ENCODE assay signal across 33 cellular contexts in the genomic region with DNA sequence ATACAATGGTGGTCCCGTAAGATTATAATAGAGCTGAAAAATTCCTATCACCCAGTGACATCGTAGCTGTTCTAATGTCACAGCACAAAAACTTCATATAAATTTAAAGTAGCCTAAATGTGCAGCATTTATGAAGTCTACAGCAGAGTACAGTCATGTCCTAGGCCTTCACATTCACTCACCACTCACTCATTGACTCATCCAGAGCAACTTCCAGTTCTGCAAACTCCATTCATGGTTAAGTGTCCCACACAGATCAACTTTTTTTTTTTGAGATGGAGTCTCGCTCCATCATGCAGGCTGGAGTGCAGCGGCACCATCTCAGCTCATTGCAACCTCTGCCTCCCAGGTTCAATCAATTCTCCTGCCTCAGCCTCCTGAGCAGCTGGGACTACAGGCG. TPM values are rescaled to one million over a fixed set of nuclear protein-coding genes. Genes with fewer than 3 reads are reported as not detected.
DNase-seq lines count a peak whose midpoint lies in the region; ATAC-seq, FAIRE-seq and TF ChIP-seq lines count a peak whose summit lies in the region.
"Had no signal": no experiment of that assay in that cellular context is flagged by ENCODE, and none has a peak within 500 bp of the region (broad histone marks: within the 10 kb centered on the region; RNA-seq: fewer than 3 reads in every experiment).

No MANE protein-coding gene starts in this region.

- intact Hi-C loops in posterior cingulate gyrus (cut with DNase I), result no loop called here

- peak; percentile 49 for FAIRE-seq in astrocyte (lab: Jason Lieb, UNC)
- FAIRE-seq: endothelial cell of umbilical vein, pancreas had no signal

- no peak overlapping the region for H3K4me2 ChIP-seq in astrocyte (ENCODE audit: low read length)
- H3K4me2 ChIP-seq: hepatocyte had no signal

- H2AFZ ChIP-seq in astrocyte (ENCODE audit: low read depth, low read length), result no peak overlapping the region
- H2AFZ ChIP-seq: hepatocyte had no signal

- in situ Hi-C loops in KBM-7 (cut with MboI; ENCODE audit: low pct_unique_long_range_greater_than_20kb, low sequenced_read_pairs), result no loop called here

- H3K36me3 Mint-ChIP-seq in astrocyte (ENCODE audit: low read depth, unreplicated experiment), result no peaks in the 10 kb centered on the region
- H3K36me3 Mint-ChIP-seq: activated CD8-positive, alpha-beta memory T cell treated with anti-CD3 and anti-CD28 coated beads, Interleukin-2, amount 10 ng/mL, durations not matched to agents 7 days and 5 days; activated naive CD4-positive, alpha-beta T cell treated with anti-CD3 and anti-CD28 coated beads, Interleukin-2, amount 10 ng/mL, durations not matched to agents 7 days and 5 days had no signal

- DNase-seq in AG10803 (ENCODE audit: low read depth) (peak; percentile 63), HT1080 (ENCODE audit: low read depth) (peak; percentile 81), astrocyte (ENCODE audit: low read depth) (peak; percentile 68), foreskin keratinocyte (peak; percentile 33 to 77), KBM-7 (no peak), posterior cingulate gyrus (no peak)
- DNase-seq in stimulated activated naive CD8-positive, alpha-beta T cell treated with anti-CD3 and anti-CD28 coated beads, Interleukin-15, amount 100 ng/mL, for 72 hours, result no peak
- DNase-seq: ACHN; activated CD4-positive, alpha-beta T cell treated with anti-CD3 and anti-CD28 coated beads, Interleukin-2, amount 10 ng/mL, durations not matched to agents 7 days and 5 days; activated CD8-positive, alpha-beta memory T cell treated with anti-CD3 and anti-CD28 coated beads, Interleukin-2, amount 10 ng/mL, durations not matched to agents 7 days and 5 days; activated naive CD4-positive, alpha-beta T cell treated with anti-CD3 and anti-CD28 coated beads, Interleukin-2, amount 10 ng/mL, durations not matched to agents 7 days and 5 days; anterior cingulate cortex; DND-41; gastrocnemius medialis; KG1; left ventricle myocardium superior; NCI-H1048; NCI-H187; NCI-H526 treated with DMSO at 0.1 percent for 48 hours; pancreas; RPMI8226; stimulated activated CD4-positive, alpha-beta T cell treated with anti-CD3 and anti-CD28 coated beads, Interleukin-4, amount 100 ng/mL, for 24 hours; stimulated activated naive CD4-positive, alpha-beta T cell; T-helper 17 cell had no signal

- H3K9me3 ChIP-seq in astrocyte (ENCODE audit: insufficient read depth, low read depth, low read length), result no peaks in the 10 kb centered on the region
- H3K9me3 ChIP-seq: gastrocnemius medialis, pancreas had no signal

- no peaks in the 10 kb centered on the region for H3K36me3 ChIP-seq in astrocyte (ENCODE audit: insufficient read depth, low read length)
- H3K36me3 ChIP-seq: gastrocnemius medialis, pancreas, right atrium auricular region had no signal

- ATAC-seq in foreskin keratinocyte (peak; percentile 71), GM19467 (IDR thresholded peaks at IDR 0.05; ENCODE audit: unreplicated experiment) (no peak)
- no peak for ATAC-seq in stimulated activated naive CD8-positive, alpha-beta T cell treated with anti-CD3 and anti-CD28 coated beads, Interleukin-15, amount 100 ng/mL, for 72 hours
- ATAC-seq: activated CD8-positive, alpha-beta memory T cell treated with anti-CD3 and anti-CD28 coated beads, Interleukin-2, amount 10 ng/mL, durations not matched to agents 7 days and 5 days; gastrocnemius medialis; left ventricle myocardium superior; pancreas; T-helper 17 cell had no signal

- H3K79me2 ChIP-seq in astrocyte (ENCODE audit: insufficient read depth, low read length), result no peaks in the 10 kb centered on the region
- H3K79me2 ChIP-seq: hepatocyte had no signal

- peaks cover 9% of the 10 kb centered on the region for H3K27me3 Mint-ChIP-seq in astrocyte (ENCODE audit: low read depth, unreplicated experiment)
- H3K27me3 Mint-ChIP-seq in stimulated activated naive CD8-positive, alpha-beta T cell treated with anti-CD3 and anti-CD28 coated beads, Interleukin-15, amount 100 ng/mL, for 72 hours, result peaks cover 1% of the 10 kb centered on the region
- H3K27me3 Mint-ChIP-seq: activated CD4-positive, alpha-beta T cell treated with anti-CD3 and anti-CD28 coated beads, Interleukin-2, amount 10 ng/mL, durations not matched to agents 7 days and 5 days had no signal

- H3K4me1 ChIP-seq in astrocyte (ENCODE audit: insufficient read depth, low read length) (no peaks in the 10 kb centered on the region), foreskin keratinocyte (peaks cover 4% of the 10 kb centered on the region)
- H3K4me1 ChIP-seq: gastrocnemius medialis, pancreas, right atrium auricular region had no signal

- no peak for TF ChIP-seq CTCF in AG10803 (conservative IDR thresholded peaks at IDR 0.05; ENCODE audit: low read length)
- TF ChIP-seq CTCF in astrocyte (IDR thresholded peaks at IDR 0.05; ENCODE audit: insufficient read depth, low read depth, low read length), result no peak
- no peak for TF ChIP-seq CTCF in foreskin keratinocyte (conservative IDR thresholded peaks at IDR 0.05)

- H3K4me3 Mint-ChIP-seq in astrocyte (ENCODE audit: unreplicated experiment), result no peak overlapping the region
- H3K4me3 Mint-ChIP-seq in stimulated activated naive CD8-positive, alpha-beta T cell treated with anti-CD3 and anti-CD28 coated beads, Interleukin-15, amount 100 ng/mL, for 72 hours, result no peak overlapping the region
- H3K4me3 Mint-ChIP-seq: activated CD4-positive, alpha-beta T cell treated with anti-CD3 and anti-CD28 coated beads, Interleukin-2, amount 10 ng/mL, durations not matched to agents 7 days and 5 days; activated CD8-positive, alpha-beta memory T cell treated with anti-CD3 and anti-CD28 coated beads, Interleukin-2, amount 10 ng/mL, durations not matched to agents 7 days and 5 days; activated naive CD4-positive, alpha-beta T cell treated with anti-CD3 and anti-CD28 coated beads, Interleukin-2, amount 10 ng/mL, durations not matched to agents 7 days and 5 days; activated T-helper 1 cell treated with anti-CD3 and anti-CD28 coated beads, Interleukin-12 subunit alpha, Interleukin-12 subunit beta, Interleukin-2, Interleukin-4 antibody, amounts not matched to agents 30 ng/mL and 10 ng/mL and 1 ng/mL, durations not matched to agents 14 hours and 24 hours and 36 hours; central memory CD8-positive, alpha-beta T cell; nephron; T-helper 17 cell had no signal

- H3K27ac Mint-ChIP-seq in astrocyte (ENCODE audit: unreplicated experiment), result no peak overlapping the region
- no peak overlapping the region for H3K27ac Mint-ChIP-seq in stimulated activated naive CD8-positive, alpha-beta T cell treated with anti-CD3 and anti-CD28 coated beads, Interleukin-15, amount 100 ng/mL, for 72 hours
- H3K27ac Mint-ChIP-seq: activated CD4-positive, alpha-beta T cell treated with anti-CD3 and anti-CD28 coated beads, Interleukin-2, amount 10 ng/mL, durations not matched to agents 7 days and 5 days; activated CD8-positive, alpha-beta memory T cell treated with anti-CD3 and anti-CD28 coated beads, Interleukin-2, amount 10 ng/mL, durations not matched to agents 7 days and 5 days; activated naive CD4-positive, alpha-beta T cell treated with anti-CD3 and anti-CD28 coated beads, Interleukin-2, amount 10 ng/mL, durations not matched to agents 7 days and 5 days; activated T-helper 1 cell treated with anti-CD3 and anti-CD28 coated beads, Interleukin-12 subunit alpha, Interleukin-12 subunit beta, Interleukin-2, Interleukin-4 antibody, amounts not matched to agents 30 ng/mL and 10 ng/mL and 1 ng/mL, durations not matched to agents 14 hours and 24 hours and 36 hours; nephron; T-helper 17 cell had no signal

- H3K4me1 Mint-ChIP-seq in astrocyte (ENCODE audit: low read depth, unreplicated experiment), result peaks cover 4% of the 10 kb centered on the region
- no peaks in the 10 kb centered on the region for H3K4me1 Mint-ChIP-seq in stimulated activated naive CD8-positive, alpha-beta T cell treated with anti-CD3 and anti-CD28 coated beads, Interleukin-15, amount 100 ng/mL, for 72 hours
- H3K4me1 Mint-ChIP-seq: activated CD4-positive, alpha-beta T cell treated with anti-CD3 and anti-CD28 coated beads, Interleukin-2, amount 10 ng/mL, durations not matched to agents 7 days and 5 days; activated CD8-positive, alpha-beta memory T cell treated with anti-CD3 and anti-CD28 coated beads, Interleukin-2, amount 10 ng/mL, durations not matched to agents 7 days and 5 days; activated naive CD4-positive, alpha-beta T cell treated with anti-CD3 and anti-CD28 coated beads, Interleukin-2, amount 10 ng/mL, durations not matched to agents 7 days and 5 days; central memory CD8-positive, alpha-beta T cell; nephron; T-helper 17 cell had no signal

- H3K27me3 ChIP-seq in astrocyte (ENCODE audit: insufficient read depth, low read length) (no peaks in the 10 kb centered on the region), foreskin keratinocyte (peaks cover 2% of the 10 kb centered on the region)
- H3K27me3 ChIP-seq: gastrocnemius medialis, pancreas, right atrium auricular region had no signal

- H3K4me3 ChIP-seq in AG10803 (ENCODE audit: low read length) (no peak overlapping the region), astrocyte (ENCODE audit: insufficient read depth, low read depth, low read length) (no peak overlapping the region)
- H3K4me3 ChIP-seq: gastrocnemius medialis, hepatocyte, pancreas, right atrium auricular region had no signal

- no peaks in the 10 kb centered on the region for H4K20me1 ChIP-seq in astrocyte (ENCODE audit: insufficient read depth, low read length)

- H3K27ac ChIP-seq in astrocyte (ENCODE audit: low read depth, low read length), result no peak overlapping the region
- no peak overlapping the region for H3K27ac ChIP-seq in foreskin keratinocyte
- H3K27ac ChIP-seq: C4-2B, gastrocnemius medialis, hepatocyte, pancreas, right atrium auricular region had no signal

- H3K9me3 Mint-ChIP-seq in astrocyte (ENCODE audit: unreplicated experiment), result peaks cover 5% of the 10 kb centered on the region
- H3K9me3 Mint-ChIP-seq in stimulated activated naive CD8-positive, alpha-beta T cell treated with anti-CD3 and anti-CD28 coated beads, Interleukin-15, amount 100 ng/mL, for 72 hours, result peaks cover 0 to 9% of the 10 kb centered on the region in 2 donors
- H3K9me3 Mint-ChIP-seq: activated CD4-positive, alpha-beta T cell treated with anti-CD3 and anti-CD28 coated beads, Interleukin-2, amount 10 ng/mL, durations not matched to agents 7 days and 5 days; activated naive CD4-positive, alpha-beta T cell treated with anti-CD3 and anti-CD28 coated beads, Interleukin-2, amount 10 ng/mL, durations not matched to agents 7 days and 5 days; activated T-helper 1 cell treated with anti-CD3 and anti-CD28 coated beads, Interleukin-12 subunit alpha, Interleukin-12 subunit beta, Interleukin-2, Interleukin-4 antibody, amounts not matched to agents 30 ng/mL and 10 ng/mL and 1 ng/mL, durations not matched to agents 14 hours and 24 hours and 36 hours; central memory CD8-positive, alpha-beta T cell had no signal

- no peak overlapping the region for H3K9ac ChIP-seq in astrocyte (ENCODE audit: low read length)

RNA-seq across cellular contexts. Expression of gene KCNG1, which starts 20.9 kb away (rescaled TPM):
- 56.9 and 65.0 TPM in 2 replicates for total RNA-seq in HT1080 (2014; rRNA removed; shearing (Covaris generic))
- 116 and 147 TPM in 2 replicates for polyA plus RNA-seq in HT1080 (2015; cell fraction: cytosol; rRNA removed)
- 96.6 and 99.7 TPM in 2 replicates for polyA plus RNA-seq in HT1080 (2015; cell fraction: nucleus; rRNA removed)
- 45.5 and 45.9 TPM in 2 replicates for total RNA-seq in astrocyte
- 12.8 and 28.2 TPM in 2 replicates for total RNA-seq in foreskin keratinocyte
- 10.5 and 22.9 TPM in 2 replicates for polyA plus RNA-seq in foreskin keratinocyte
- total RNA-seq: activated CD4-positive, alpha-beta T cell treated with anti-CD3 and anti-CD28 coated beads, Interleukin-2, amount 10 ng/mL, durations not matched to agents 7 days and 5 days; gastrocnemius medialis; HT-29 had no signal

Comparison
In these comparisons a context has a peak if more than half of its experiments do, and no peak if none do; other contexts are left out.
1. DNase-seq: peak in AG10803 (single experiment), HT1080 (single experiment), astrocyte (single experiment) and foreskin keratinocyte (2 of 2); none in stimulated activated naive CD8-positive, alpha-beta T cell treated with anti-CD3 and anti-CD28 coated beads, Interleukin-15, amount 100 ng/mL, for 72 hours (0 of 2), KBM-7 (single experiment) and posterior cingulate gyrus (0 of 10).